Comparison of ENCODE assay signal across 1 cellular context in the genomic region with DNA sequence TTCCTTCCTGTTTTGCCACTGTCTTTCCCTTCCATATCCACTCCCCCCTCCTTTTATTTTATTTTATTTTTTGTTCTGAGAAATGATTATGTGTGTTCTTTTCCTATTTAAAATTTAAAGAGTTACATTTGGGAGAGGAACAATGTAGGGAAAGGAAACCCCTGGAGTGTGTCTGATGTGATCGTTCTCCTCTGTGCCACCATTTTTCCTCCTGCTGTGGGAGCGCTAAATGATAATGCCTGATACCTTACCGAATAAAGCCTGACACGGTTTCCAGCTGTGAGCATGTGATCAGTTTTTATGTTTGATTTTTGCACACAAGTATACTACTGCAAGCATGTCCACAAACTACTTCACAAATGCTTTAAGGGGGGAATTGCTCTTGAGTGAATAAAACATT.
A peak's percentile ranks its signal among the peaks of the same experiment; 100 is the strongest.
TF ChIP-seq lines count a peak whose summit lies in the region.

No MANE protein-coding gene starts in this region.

TF ChIP-seq in H1, 55 proteins besides CTCF, POLR2A, EP300 and RAD21:
- TF ChIP-seq CTBP2 (IDR thresholded peaks at IDR 0.05; ENCODE audit: borderline replicate concordance, insufficient read depth, insufficient read length, low read length) = no peak
- TF ChIP-seq NANOG (IDR thresholded peaks at IDR 0.05; ENCODE audit: insufficient read depth, low read depth, low read length, poor library complexity, severe bottlenecking) = peak; percentile 11
- TF ChIP-seq YY1 (IDR thresholded peaks at IDR 0.05; ENCODE audit: low read depth, low read length) = peak; percentile 71; the same call in 1 of the 2 replicates
- no peak for TF ChIP-seq BACH1 (IDR thresholded peaks at IDR 0.05; ENCODE audit: low read length)
